ENCODE assay signal across 1 cellular context in genomic region chr9:32572900-32573523, GRCh38.
TF ChIP-seq lines count a peak whose summit lies in the region.

Gene NDUFB6 (minus strand): TSS chr9:32573159. CDS start chr9:32573060, 99 bp downstream.

TF ChIP-seq in WTC11, 78 proteins besides CTCF, POLR2A, EP300 and RAD21 (continued from another document):
- 0 out of 2 replicates have a peak, but pooled peaks have one; percentile 71 for TF ChIP-seq AFF4 (CRISPR knock-in tag; IDR thresholded peaks at IDR 0.05; ENCODE audit: borderline replicate concordance)
- peak; percentile 50; the same call in 1 of the 2 replicates for TF ChIP-seq FOXP4 (CRISPR knock-in tag; IDR thresholded peaks at IDR 0.05)
- TF ChIP-seq ZNF396 (CRISPR knock-in tag; IDR thresholded peaks at IDR 0.05; ENCODE audit: borderline replicate concordance): no peak
- no peak for TF ChIP-seq ZNF671 (CRISPR knock-in tag; IDR thresholded peaks at IDR 0.05)
- no peak for TF ChIP-seq ZBTB43 (CRISPR knock-in tag; IDR thresholded peaks at IDR 0.05)
- TF ChIP-seq SMAD4 (CRISPR knock-in tag; IDR thresholded peaks at IDR 0.05): no peak
- no peak for TF ChIP-seq NFATC4 (CRISPR knock-in tag; IDR thresholded peaks at IDR 0.05)
- no peak for TF ChIP-seq ZNF121 (CRISPR knock-in tag; IDR thresholded peaks at IDR 0.05)
- no peak for TF ChIP-seq IRF2 (CRISPR knock-in tag; IDR thresholded peaks at IDR 0.05; ENCODE audit: borderline replicate concordance, low read depth)
- no peak for TF ChIP-seq ATF3 (CRISPR knock-in tag; conservative IDR thresholded peaks at IDR 0.05)
- peak; percentile 92 for TF ChIP-seq FOXK1 (CRISPR knock-in tag; IDR thresholded peaks at IDR 0.05)
- TF ChIP-seq MYBL2 (CRISPR knock-in tag; IDR thresholded peaks at IDR 0.05): peak; percentile 71; the same call in 1 of the 2 replicates
- no peak for TF ChIP-seq ATF6 (CRISPR knock-in tag; IDR thresholded peaks at IDR 0.05)
- TF ChIP-seq E2F1 (CRISPR knock-in tag; IDR thresholded peaks at IDR 0.05): no peak
- TF ChIP-seq CREM (CRISPR knock-in tag; IDR thresholded peaks at IDR 0.05): peak; percentile 98
- TF ChIP-seq RORB (CRISPR knock-in tag; IDR thresholded peaks at IDR 0.05): no peak
- peak; percentile 62; the same call in 1 of the 2 replicates for TF ChIP-seq ETV6 (CRISPR knock-in tag; IDR thresholded peaks at IDR 0.05)
- no peak for TF ChIP-seq ATF2 (CRISPR knock-in tag; IDR thresholded peaks at IDR 0.05; ENCODE audit: borderline replicate concordance, low read depth)
- TF ChIP-seq TCF7 (CRISPR knock-in tag; IDR thresholded peaks at IDR 0.05; ENCODE audit: low read depth): no peak
- no peak for TF ChIP-seq JAZF1 (CRISPR knock-in tag; IDR thresholded peaks at IDR 0.05)
- TF ChIP-seq PREB (CRISPR knock-in tag; IDR thresholded peaks at IDR 0.05; ENCODE audit: borderline replicate concordance): no peak
- TF ChIP-seq MXD4 (CRISPR knock-in tag; IDR thresholded peaks at IDR 0.05; ENCODE audit: borderline replicate concordance): no peak
- TF ChIP-seq ZNF317 (CRISPR knock-in tag; IDR thresholded peaks at IDR 0.05; ENCODE audit: borderline replicate concordance, low read depth): 0 out of 2 replicates have a peak, but pooled peaks have one; percentile 32
- no peak for TF ChIP-seq ZNF263 (CRISPR knock-in tag; IDR thresholded peaks at IDR 0.05; ENCODE audit: low read depth)
- TF ChIP-seq ZNF532 (CRISPR knock-in tag; IDR thresholded peaks at IDR 0.05; ENCODE audit: borderline replicate concordance): no peak
- TF ChIP-seq ARID4B (CRISPR knock-in tag; IDR thresholded peaks at IDR 0.05; ENCODE audit: borderline replicate concordance): peak; percentile 65; the same call in 1 of the 2 replicates
- TF ChIP-seq ZBTB21 (CRISPR knock-in tag; IDR thresholded peaks at IDR 0.05; ENCODE audit: borderline replicate concordance): peak; percentile 66; the same call in 1 of the 2 replicates
- TF ChIP-seq EMX1 (CRISPR knock-in tag; IDR thresholded peaks at IDR 0.05): no peak
